In genomic region chr2:200185575-200186103, GRCh38 we compare ENCODE assay signal across 16 cellular contexts.
"Had no signal": no experiment of that assay in that cellular context is flagged by ENCODE, and none has a peak within 500 bp of the region (broad histone marks: within the 10 kb centered on the region; RNA-seq: fewer than 3 reads in every experiment).

No MANE protein-coding gene starts in this region.

- ATAC-seq: esophagus mucosa; mucosa of descending colon; natural killer cell; stimulated activated naive CD8-positive, alpha-beta T cell treated with anti-CD3 and anti-CD28 coated beads, Interleukin-15, amount 100 ng/mL, for 72 hours had no signal

- H3K36me3 Mint-ChIP-seq: natural killer cell had no signal

- H3K9me3 ChIP-seq: mucosa of descending colon, uterus had no signal

- H3K27ac Mint-ChIP-seq: activated CD4-positive, alpha-beta T cell treated with anti-CD3 and anti-CD28 coated beads, Interleukin-2, amount 10 ng/mL, durations not matched to agents 7 days and 5 days; natural killer cell; stimulated activated naive CD8-positive, alpha-beta T cell treated with anti-CD3 and anti-CD28 coated beads, Interleukin-15, amount 100 ng/mL, for 72 hours had no signal

- H3K27ac ChIP-seq: adrenal gland, dorsolateral prefrontal cortex, skin epidermis, uterus had no signal

- H3K27me3 ChIP-seq: adrenal gland, uterus had no signal

- H3K4me3 Mint-ChIP-seq: activated CD4-positive, alpha-beta T cell treated with anti-CD3 and anti-CD28 coated beads, Interleukin-2, amount 10 ng/mL, durations not matched to agents 7 days and 5 days; natural killer cell; stimulated activated naive CD8-positive, alpha-beta T cell treated with anti-CD3 and anti-CD28 coated beads, Interleukin-15, amount 100 ng/mL, for 72 hours had no signal

- H3K4me3 ChIP-seq: adrenal gland, dorsolateral prefrontal cortex, mucosa of descending colon, skin epidermis, uterus had no signal

- H3K4me1 ChIP-seq: adrenal gland, uterus had no signal

- H3K36me3 ChIP-seq: adrenal gland, uterus had no signal

- DNase-seq: activated CD4-positive, alpha-beta T cell treated with anti-CD3 and anti-CD28 coated beads, Interleukin-2, amount 10 ng/mL, durations not matched to agents 7 days and 5 days; activated CD4-positive, CD25-positive, alpha-beta regulatory T cell; activated CD8-positive, alpha-beta memory T cell treated with anti-CD3 and anti-CD28 coated beads for 24 hours; activated naive CD4-positive, alpha-beta T cell treated with anti-CD3 and anti-CD28 coated beads, Interleukin-2, amount 50 U/mL, for 16 hours; adrenal gland; left colon; mammary epithelial cell; mucosa of descending colon; natural killer cell; stimulated activated CD4-positive, alpha-beta T cell treated with anti-CD3 and anti-CD28 coated beads, Interleukin-4, amount 100 ng/mL, for 4 hours; stimulated activated naive CD8-positive, alpha-beta T cell treated with anti-CD3 and anti-CD28 coated beads, Interleukin-15, amount 100 ng/mL, for 72 hours; T-helper 2 cell; uterus had no signal

- H3K4me1 Mint-ChIP-seq: activated CD4-positive, alpha-beta T cell treated with anti-CD3 and anti-CD28 coated beads, Interleukin-2, amount 10 ng/mL, durations not matched to agents 7 days and 5 days; natural killer cell; stimulated activated naive CD8-positive, alpha-beta T cell treated with anti-CD3 and anti-CD28 coated beads, Interleukin-15, amount 100 ng/mL, for 72 hours had no signal

- H3K9me3 Mint-ChIP-seq: activated CD4-positive, alpha-beta T cell treated with anti-CD3 and anti-CD28 coated beads, Interleukin-2, amount 10 ng/mL, durations not matched to agents 7 days and 5 days; stimulated activated naive CD8-positive, alpha-beta T cell treated with anti-CD3 and anti-CD28 coated beads, Interleukin-15, amount 100 ng/mL, for 72 hours had no signal
